ENCODE assay signal across 7 cellular contexts in the genomic region with DNA sequence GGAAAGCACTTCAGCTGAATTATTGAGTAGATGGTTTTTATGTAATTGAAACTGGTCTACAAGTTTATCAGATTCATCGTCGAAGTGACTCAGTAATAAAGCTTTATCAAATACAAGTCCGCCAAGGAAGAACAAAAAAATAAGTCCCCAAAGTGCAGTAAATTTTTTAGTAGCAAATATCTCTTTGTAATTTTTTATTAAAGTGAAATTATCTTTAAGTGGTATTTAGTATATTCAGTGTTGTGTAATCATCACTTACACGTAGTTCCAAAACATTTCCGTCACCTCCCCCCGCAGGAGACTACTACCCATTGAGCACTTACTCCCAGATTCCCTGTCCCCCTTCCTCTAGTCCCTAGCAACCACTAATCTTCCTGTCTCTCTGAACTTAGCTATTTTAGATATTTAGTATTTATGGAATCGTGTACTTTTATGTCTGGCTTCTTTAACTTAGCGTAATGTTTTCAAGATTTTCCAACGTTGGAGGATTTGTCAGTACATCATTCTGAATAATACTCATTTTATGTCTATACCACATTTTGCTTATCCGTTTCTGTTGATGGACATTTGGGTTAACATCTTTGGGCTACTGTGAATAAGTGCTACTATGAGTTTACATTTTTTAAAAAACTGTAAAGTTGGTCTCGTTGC. TPM values are rescaled to one million over a fixed set of nuclear protein-coding genes. Genes with fewer than 3 reads are reported as not detected.
DNase-seq lines count a peak whose midpoint lies in the region; ATAC-seq and TF ChIP-seq lines count a peak whose summit lies in the region.

No MANE protein-coding gene starts in this region.

- ATAC-seq in GM19397 (IDR thresholded peaks at IDR 0.05; ENCODE audit: unreplicated experiment), result no peak

- DNase-seq in GF-D8 (lab: John Stamatoyannopoulos, UW) (peak; percentile 29), NCI-H1417 treated with DMSO at 0.1 percent for 48 hours (lab: John Stamatoyannopoulos, UW) (peak; percentile 33), cardiac muscle cell (ENCODE audit: low read depth in 1 of 2, low spot score in 1 of 2) (peak; percentile 53 to 75), progenitor cell of endocrine pancreas (ENCODE audit: low spot score, unreplicated experiment) (no peak), DMS153 treated with DMSO at 0.1 percent for 48 hours (lab: John Stamatoyannopoulos, UW; ENCODE audit: unreplicated experiment) (no peak)
- DNase-seq in activated naive CD4-positive, alpha-beta T cell treated with anti-CD3 and anti-CD28 coated beads, Interleukin-2, amount 10 ng/mL, durations not matched to agents 7 days and 5 days, result peak; percentile 37

- H3K27ac Mint-ChIP-seq in activated naive CD4-positive, alpha-beta T cell treated with anti-CD3 and anti-CD28 coated beads, Interleukin-2, amount 10 ng/mL, durations not matched to agents 7 days and 5 days, result peak overlapping the region; percentile 95
- H3K27ac Mint-ChIP-seq in progenitor cell of endocrine pancreas, result peak overlapping the region; percentile 100

- no peaks in the 10 kb centered on the region for H3K9me3 Mint-ChIP-seq in activated naive CD4-positive, alpha-beta T cell treated with anti-CD3 and anti-CD28 coated beads, Interleukin-2, amount 10 ng/mL, durations not matched to agents 7 days and 5 days
- no peaks in the 10 kb centered on the region for H3K9me3 Mint-ChIP-seq in progenitor cell of endocrine pancreas (ENCODE audit: low read depth)

- H3K36me3 ChIP-seq in cardiac muscle cell, result peaks cover 36% of the 10 kb centered on the region

- CTCF ChIA-PET in activated naive CD4-positive, alpha-beta T cell treated with anti-CD3 and anti-CD28 coated beads, Interleukin-2, amount 10 ng/mL, durations not matched to agents 7 days and 5 days (lab: Charles Lee), result interaction anchor here (0.7 kb wide), 1 partner anchor 10 kb away, joined by 3 read pairs; no protein-coding TSS in a partner anchor

- peaks cover 10% of the 10 kb centered on the region for H3K27me3 Mint-ChIP-seq in activated naive CD4-positive, alpha-beta T cell treated with anti-CD3 and anti-CD28 coated beads, Interleukin-2, amount 10 ng/mL, durations not matched to agents 7 days and 5 days
- no peaks in the 10 kb centered on the region for H3K27me3 Mint-ChIP-seq in progenitor cell of endocrine pancreas

- H3K4me1 Mint-ChIP-seq in activated naive CD4-positive, alpha-beta T cell treated with anti-CD3 and anti-CD28 coated beads, Interleukin-2, amount 10 ng/mL, durations not matched to agents 7 days and 5 days, result peaks cover 55% of the 10 kb centered on the region
- H3K4me1 Mint-ChIP-seq in progenitor cell of endocrine pancreas (ENCODE audit: low read depth), result peaks cover 39% of the 10 kb centered on the region

- no peak for TF ChIP-seq CTCF in cardiac muscle cell (IDR thresholded peaks at IDR 0.05; ENCODE audit: low read depth, low read length)
- TF ChIP-seq CTCF in progenitor cell of endocrine pancreas (IDR thresholded peaks at IDR 0.05; ENCODE audit: unreplicated experiment), result no peak

- H3K4me3 ChIP-seq in cardiac muscle cell, result peak overlapping the region; percentile 94

- H3K36me3 Mint-ChIP-seq in activated naive CD4-positive, alpha-beta T cell treated with anti-CD3 and anti-CD28 coated beads, Interleukin-2, amount 10 ng/mL, durations not matched to agents 7 days and 5 days, result peaks cover 58% of the 10 kb centered on the region
- peaks cover 52% of the 10 kb centered on the region for H3K36me3 Mint-ChIP-seq in progenitor cell of endocrine pancreas (ENCODE audit: insufficient read depth)

- no peaks in the 10 kb centered on the region for H3K27me3 ChIP-seq in cardiac muscle cell

- peak overlapping the region; percentile 98 for H3K27ac ChIP-seq in cardiac muscle cell

- no peaks in the 10 kb centered on the region for H3K9me3 ChIP-seq in cardiac muscle cell (ENCODE audit: low read depth)

- H3K4me1 ChIP-seq in cardiac muscle cell (ENCODE audit: low read depth), result peaks cover 29% of the 10 kb centered on the region

- H3K4me3 Mint-ChIP-seq in activated naive CD4-positive, alpha-beta T cell treated with anti-CD3 and anti-CD28 coated beads, Interleukin-2, amount 10 ng/mL, durations not matched to agents 7 days and 5 days, result peak overlapping the region; percentile 89
- H3K4me3 Mint-ChIP-seq in progenitor cell of endocrine pancreas (ENCODE audit: low read depth), result peak overlapping the region; percentile 100

RNA-seq across cellular contexts. Expression of a gene that starts 1.1 kb away (rescaled TPM):
- total RNA-seq in cardiac muscle cell (122 and 127 TPM in 2 replicates), progenitor cell of endocrine pancreas (427 and 442 TPM in 2 replicates)
- 160 and 184 TPM in 2 replicates for polyA plus RNA-seq in cardiac muscle cell

RNA-seq across cellular contexts. Expression of a gene that starts 48.0 kb away (rescaled TPM):
- total RNA-seq in cardiac muscle cell, result 16.6 and 17.1 TPM in 2 replicates
- 22.5 and 35.3 TPM in 2 replicates for polyA plus RNA-seq in cardiac muscle cell
- total RNA-seq in progenitor cell of endocrine pancreas, result 46.9 and 47.2 TPM in 2 replicates

Comparison
In these comparisons a context has a peak if more than half of its experiments do, and no peak if none do; other contexts are left out.
1. DNase-seq: peak in GF-D8 (single experiment), NCI-H1417 treated with DMSO at 0.1 percent for 48 hours (single experiment), activated naive CD4-positive, alpha-beta T cell treated with anti-CD3 and anti-CD28 coated beads, Interleukin-2, amount 10 ng/mL, durations not matched to agents 7 days and 5 days (single experiment) and cardiac muscle cell (2 of 2); none in progenitor cell of endocrine pancreas (single experiment) and DMS153 treated with DMSO at 0.1 percent for 48 hours (single experiment).